ENCODE assay signal across 8 cellular contexts in the genomic region with DNA sequence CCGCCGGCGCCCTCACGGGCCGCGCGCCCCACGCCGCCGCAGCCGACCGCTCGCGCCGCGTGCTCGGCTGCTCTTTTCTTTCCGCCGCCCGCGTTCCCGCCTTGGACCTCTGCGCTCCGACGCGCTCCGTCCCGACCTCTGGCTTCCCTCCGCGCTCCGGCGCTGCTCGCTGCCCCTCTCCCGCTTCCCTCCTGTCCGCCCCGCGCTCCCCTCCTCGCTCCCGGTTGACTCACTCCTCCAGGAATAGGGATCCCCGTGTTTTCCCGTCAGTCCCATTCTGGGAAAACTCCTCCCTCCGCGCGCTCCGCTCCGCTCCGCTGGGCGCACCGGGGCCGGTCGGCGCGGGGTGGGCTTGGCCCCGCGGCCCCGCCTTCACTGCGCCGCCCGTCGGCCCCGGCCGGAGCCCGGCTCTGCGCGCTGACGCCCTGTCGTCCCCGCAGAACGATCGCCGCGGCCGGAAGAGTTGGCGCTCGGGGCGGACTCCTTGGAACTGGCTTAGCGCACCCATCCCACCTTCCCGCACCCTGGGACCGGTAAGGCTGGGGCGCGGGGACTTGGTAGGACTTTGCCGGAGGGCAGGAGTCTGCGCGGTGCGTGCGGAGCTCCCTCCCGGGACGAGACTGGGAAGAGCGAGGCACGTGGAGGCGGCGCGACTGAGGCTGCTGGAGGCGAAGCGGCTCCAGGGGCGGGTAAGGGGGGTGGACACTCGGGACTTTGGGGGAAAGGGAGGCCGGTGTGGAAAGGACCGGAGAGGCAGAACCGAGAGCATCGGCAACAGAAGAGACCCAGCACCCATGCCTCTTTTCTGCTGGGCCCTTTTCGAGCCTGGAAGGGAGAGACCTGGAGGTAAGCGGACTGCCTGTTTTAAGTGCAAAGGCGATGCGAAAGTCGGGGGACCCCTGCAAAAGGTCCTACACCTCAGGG. TPM values are rescaled to one million over a fixed set of nuclear protein-coding genes. Genes with fewer than 3 reads are reported as not detected.
DNase-seq lines count a peak whose midpoint lies in the region; ATAC-seq and TF ChIP-seq lines count a peak whose summit lies in the region.

No MANE protein-coding gene starts in this region.

- no peaks in the 10 kb centered on the region for H3K9me3 Mint-ChIP-seq in central memory CD8-positive, alpha-beta T cell
- no peaks in the 10 kb centered on the region for H3K9me3 Mint-ChIP-seq in stimulated activated naive CD8-positive, alpha-beta T cell treated with anti-CD3 and anti-CD28 coated beads, Interleukin-15, amount 100 ng/mL, for 72 hours
- no peaks in the 10 kb centered on the region for H3K9me3 Mint-ChIP-seq in immature natural killer cell

- ATAC-seq in GM18502 (IDR thresholded peaks at IDR 0.05; ENCODE audit: poor library complexity, unreplicated experiment) (peak; percentile 47), PC-3 (peak; percentile 28)
- no peak for ATAC-seq in central memory CD8-positive, alpha-beta T cell (replicated peaks; ENCODE audit: extremely low read depth, poor library complexity, severe bottlenecking)
- ATAC-seq in stimulated activated naive CD8-positive, alpha-beta T cell treated with anti-CD3 and anti-CD28 coated beads, Interleukin-15, amount 100 ng/mL, for 72 hours: peak; percentile 55

- H3K4me1 Mint-ChIP-seq in central memory CD8-positive, alpha-beta T cell: peaks cover 14% of the 10 kb centered on the region
- peaks cover 25% of the 10 kb centered on the region for H3K4me1 Mint-ChIP-seq in stimulated activated naive CD8-positive, alpha-beta T cell treated with anti-CD3 and anti-CD28 coated beads, Interleukin-15, amount 100 ng/mL, for 72 hours
- peaks cover 9 to 11% of the 10 kb centered on the region in 2 donors for H3K4me1 Mint-ChIP-seq in immature natural killer cell

- H3K9me2 ChIP-seq in PC-3 (replicated peaks; ENCODE audit: low read length): no peaks in the 10 kb centered on the region

- H3K9ac ChIP-seq in PC-3 (ENCODE audit: low read length): peak overlapping the region; percentile 51

- H3K4me1 ChIP-seq in BE2C (no peaks in the 10 kb centered on the region), PC-3 (ENCODE audit: insufficient read depth, low read length) (peaks cover 21% of the 10 kb centered on the region)

- CTCF ChIA-PET in PC-3 (lab: Charles Lee): interaction anchor here (0.7 kb wide), 1 partner anchor 82 kb away, joined by 4 read pairs; no protein-coding TSS in a partner anchor

- no peaks in the 10 kb centered on the region for H3F3A ChIP-seq in PC-3 (ENCODE audit: low read length, unreplicated experiment)

- no peak for TF ChIP-seq CTCF in BE2C (IDR thresholded peaks at IDR 0.05; ENCODE audit: low read depth, low read length)
- TF ChIP-seq CTCF in PC-3 (conservative IDR thresholded peaks at IDR 0.05; ENCODE audit: low read depth, low read length): no peak

- peaks cover 75% of the 10 kb centered on the region for H3K27me3 Mint-ChIP-seq in central memory CD8-positive, alpha-beta T cell
- peaks cover 80% of the 10 kb centered on the region for H3K27me3 Mint-ChIP-seq in stimulated activated naive CD8-positive, alpha-beta T cell treated with anti-CD3 and anti-CD28 coated beads, Interleukin-15, amount 100 ng/mL, for 72 hours
- H3K27me3 Mint-ChIP-seq in immature natural killer cell (ENCODE audit: low read depth in 3 of 3): peaks cover 12 to 27% (median 17%) of the 10 kb centered on the region in 3 donors

- peak overlapping the region; percentile 39 for H3K27ac ChIP-seq in PC-3 (ENCODE audit: low read length)

- H3K9me3 ChIP-seq in BE2C: no peaks in the 10 kb centered on the region
- no peaks in the 10 kb centered on the region for H3K9me3 ChIP-seq in PC-3 (ENCODE audit: low read length)

- H4K20me1 ChIP-seq in PC-3 (ENCODE audit: low read length): peaks cover 13% of the 10 kb centered on the region; the same call in 1 of the 2 replicates

- no TSS peak for BruUV-seq in PC-3 (replicated peaks; lab: Mats Ljungman, UMichigan)

- H3K4me2 ChIP-seq in PC-3 (ENCODE audit: low read length): peak overlapping the region; percentile 89

- peaks cover 44% of the 10 kb centered on the region for H3K79me2 ChIP-seq in PC-3 (ENCODE audit: low read length)

- intact Hi-C loops in PC-3 (cut with micrococcal nuclease): no loop called here

- H3K4me3 Mint-ChIP-seq in central memory CD8-positive, alpha-beta T cell: peak overlapping the region; percentile 50
- H3K4me3 Mint-ChIP-seq in stimulated activated naive CD8-positive, alpha-beta T cell treated with anti-CD3 and anti-CD28 coated beads, Interleukin-15, amount 100 ng/mL, for 72 hours: peak overlapping the region; percentile 54 to 56
- H3K4me3 Mint-ChIP-seq in immature natural killer cell: peak overlapping the region in 1 of 5 donors; percentile 36

- H3K27ac Mint-ChIP-seq in central memory CD8-positive, alpha-beta T cell (ENCODE audit: low read depth): no peak overlapping the region
- no peak overlapping the region for H3K27ac Mint-ChIP-seq in stimulated activated naive CD8-positive, alpha-beta T cell treated with anti-CD3 and anti-CD28 coated beads, Interleukin-15, amount 100 ng/mL, for 72 hours
- H3K27ac Mint-ChIP-seq in immature natural killer cell: no peak overlapping the region

- peaks cover 69% of the 10 kb centered on the region for H3K27me3 ChIP-seq in BE2C
- H3K27me3 ChIP-seq in PC-3 (ENCODE audit: low read length): no peaks in the 10 kb centered on the region

- DNase-seq in BE2C (peak; percentile 40), PC-3 (peak; percentile 45), kidney glomerular epithelial cell (lab: John Stamatoyannopoulos, UW) (peak; percentile 55), NCI-H187 (lab: John Stamatoyannopoulos, UW) (no peak), immature natural killer cell (no peak)
- no peak for DNase-seq in central memory CD8-positive, alpha-beta T cell (ENCODE audit: low spot score in 2 of 2)
- DNase-seq in stimulated activated naive CD8-positive, alpha-beta T cell treated with anti-CD3 and anti-CD28 coated beads, Interleukin-15, amount 100 ng/mL, for 72 hours: peak in 1 of 2 donors; percentile 23

- H3K4me3 ChIP-seq in BE2C (ENCODE audit: low read depth, low read length): peak overlapping the region; percentile 24
- H3K4me3 ChIP-seq in PC-3 (ENCODE audit: low read length): peak overlapping the region; percentile 71

- POLR2A ChIA-PET in PC-3 (lab: Charles Lee; ENCODE audit: unreplicated experiment): no interaction called here

- no peaks in the 10 kb centered on the region for H3K36me3 ChIP-seq in BE2C
- H3K36me3 ChIP-seq in PC-3 (ENCODE audit: low read depth, low read length): no peaks in the 10 kb centered on the region

- peak overlapping the region; percentile 41 for H2AFZ ChIP-seq in PC-3 (ENCODE audit: low read length)

- no peaks in the 10 kb centered on the region for H3K36me3 Mint-ChIP-seq in central memory CD8-positive, alpha-beta T cell (ENCODE audit: insufficient read depth)
- peaks cover 0 to 3% (median 0%) of the 10 kb centered on the region in 3 donors for H3K36me3 Mint-ChIP-seq in immature natural killer cell

RNA-seq across cellular contexts. Expression of gene TEAD4, which starts 0.6 kb away (rescaled TPM):
- polyA plus RNA-seq in BE2C (2012; ENCODE audit: insufficient read depth, insufficient read length, low read depth): 0.69 TPM
- 22.3 and 27.7 TPM in 2 replicates for total RNA-seq in PC-3 (2014; rRNA removed)
- not detected for polyA plus RNA-seq in immature natural killer cell

Comparison
In these comparisons a context has a peak if more than half of its experiments do, and no peak if none do; other contexts are left out.
1. DNase-seq: peak in BE2C (single experiment), PC-3 (single experiment) and kidney glomerular epithelial cell (single experiment); none in central memory CD8-positive, alpha-beta T cell (0 of 2), NCI-H187 (0 of 2) and immature natural killer cell (0 of 3).